1 cellular context compared by ENCODE assay signal in genomic region chr1:178579095-178579494, GRCh38.
TF ChIP-seq lines count a peak whose summit lies in the region.

No MANE protein-coding gene starts in this region.

TF ChIP-seq in GM23338, 12 proteins besides CTCF, POLR2A, EP300 and RAD21 (continued from another document):
- TF ChIP-seq, protein P1, sequence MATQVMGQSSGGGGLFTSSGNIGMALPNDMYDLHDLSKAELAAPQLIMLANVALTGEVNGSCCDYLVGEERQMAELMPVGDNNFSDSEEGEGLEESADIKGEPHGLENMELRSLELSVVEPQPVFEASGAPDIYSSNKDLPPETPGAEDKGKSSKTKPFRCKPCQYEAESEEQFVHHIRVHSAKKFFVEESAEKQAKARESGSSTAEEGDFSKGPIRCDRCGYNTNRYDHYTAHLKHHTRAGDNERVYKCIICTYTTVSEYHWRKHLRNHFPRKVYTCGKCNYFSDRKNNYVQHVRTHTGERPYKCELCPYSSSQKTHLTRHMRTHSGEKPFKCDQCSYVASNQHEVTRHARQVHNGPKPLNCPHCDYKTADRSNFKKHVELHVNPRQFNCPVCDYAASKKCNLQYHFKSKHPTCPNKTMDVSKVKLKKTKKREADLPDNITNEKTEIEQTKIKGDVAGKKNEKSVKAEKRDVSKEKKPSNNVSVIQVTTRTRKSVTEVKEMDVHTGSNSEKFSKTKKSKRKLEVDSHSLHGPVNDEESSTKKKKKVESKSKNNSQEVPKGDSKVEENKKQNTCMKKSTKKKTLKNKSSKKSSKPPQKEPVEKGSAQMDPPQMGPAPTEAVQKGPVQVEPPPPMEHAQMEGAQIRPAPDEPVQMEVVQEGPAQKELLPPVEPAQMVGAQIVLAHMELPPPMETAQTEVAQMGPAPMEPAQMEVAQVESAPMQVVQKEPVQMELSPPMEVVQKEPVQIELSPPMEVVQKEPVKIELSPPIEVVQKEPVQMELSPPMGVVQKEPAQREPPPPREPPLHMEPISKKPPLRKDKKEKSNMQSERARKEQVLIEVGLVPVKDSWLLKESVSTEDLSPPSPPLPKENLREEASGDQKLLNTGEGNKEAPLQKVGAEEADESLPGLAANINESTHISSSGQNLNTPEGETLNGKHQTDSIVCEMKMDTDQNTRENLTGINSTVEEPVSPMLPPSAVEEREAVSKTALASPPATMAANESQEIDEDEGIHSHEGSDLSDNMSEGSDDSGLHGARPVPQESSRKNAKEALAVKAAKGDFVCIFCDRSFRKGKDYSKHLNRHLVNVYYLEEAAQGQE (IDR thresholded peaks at IDR 0.05; ENCODE audit: unreplicated experiment), result no peak
- TF ChIP-seq POLR2AphosphoS5 (IDR thresholded peaks at IDR 0.05; ENCODE audit: low read depth) (no peak), ZNF331 (CRISPR knock-in tag; IDR thresholded peaks at IDR 0.05; ENCODE audit: low read depth) (no peak)
- TF ChIP-seq, protein P2, sequence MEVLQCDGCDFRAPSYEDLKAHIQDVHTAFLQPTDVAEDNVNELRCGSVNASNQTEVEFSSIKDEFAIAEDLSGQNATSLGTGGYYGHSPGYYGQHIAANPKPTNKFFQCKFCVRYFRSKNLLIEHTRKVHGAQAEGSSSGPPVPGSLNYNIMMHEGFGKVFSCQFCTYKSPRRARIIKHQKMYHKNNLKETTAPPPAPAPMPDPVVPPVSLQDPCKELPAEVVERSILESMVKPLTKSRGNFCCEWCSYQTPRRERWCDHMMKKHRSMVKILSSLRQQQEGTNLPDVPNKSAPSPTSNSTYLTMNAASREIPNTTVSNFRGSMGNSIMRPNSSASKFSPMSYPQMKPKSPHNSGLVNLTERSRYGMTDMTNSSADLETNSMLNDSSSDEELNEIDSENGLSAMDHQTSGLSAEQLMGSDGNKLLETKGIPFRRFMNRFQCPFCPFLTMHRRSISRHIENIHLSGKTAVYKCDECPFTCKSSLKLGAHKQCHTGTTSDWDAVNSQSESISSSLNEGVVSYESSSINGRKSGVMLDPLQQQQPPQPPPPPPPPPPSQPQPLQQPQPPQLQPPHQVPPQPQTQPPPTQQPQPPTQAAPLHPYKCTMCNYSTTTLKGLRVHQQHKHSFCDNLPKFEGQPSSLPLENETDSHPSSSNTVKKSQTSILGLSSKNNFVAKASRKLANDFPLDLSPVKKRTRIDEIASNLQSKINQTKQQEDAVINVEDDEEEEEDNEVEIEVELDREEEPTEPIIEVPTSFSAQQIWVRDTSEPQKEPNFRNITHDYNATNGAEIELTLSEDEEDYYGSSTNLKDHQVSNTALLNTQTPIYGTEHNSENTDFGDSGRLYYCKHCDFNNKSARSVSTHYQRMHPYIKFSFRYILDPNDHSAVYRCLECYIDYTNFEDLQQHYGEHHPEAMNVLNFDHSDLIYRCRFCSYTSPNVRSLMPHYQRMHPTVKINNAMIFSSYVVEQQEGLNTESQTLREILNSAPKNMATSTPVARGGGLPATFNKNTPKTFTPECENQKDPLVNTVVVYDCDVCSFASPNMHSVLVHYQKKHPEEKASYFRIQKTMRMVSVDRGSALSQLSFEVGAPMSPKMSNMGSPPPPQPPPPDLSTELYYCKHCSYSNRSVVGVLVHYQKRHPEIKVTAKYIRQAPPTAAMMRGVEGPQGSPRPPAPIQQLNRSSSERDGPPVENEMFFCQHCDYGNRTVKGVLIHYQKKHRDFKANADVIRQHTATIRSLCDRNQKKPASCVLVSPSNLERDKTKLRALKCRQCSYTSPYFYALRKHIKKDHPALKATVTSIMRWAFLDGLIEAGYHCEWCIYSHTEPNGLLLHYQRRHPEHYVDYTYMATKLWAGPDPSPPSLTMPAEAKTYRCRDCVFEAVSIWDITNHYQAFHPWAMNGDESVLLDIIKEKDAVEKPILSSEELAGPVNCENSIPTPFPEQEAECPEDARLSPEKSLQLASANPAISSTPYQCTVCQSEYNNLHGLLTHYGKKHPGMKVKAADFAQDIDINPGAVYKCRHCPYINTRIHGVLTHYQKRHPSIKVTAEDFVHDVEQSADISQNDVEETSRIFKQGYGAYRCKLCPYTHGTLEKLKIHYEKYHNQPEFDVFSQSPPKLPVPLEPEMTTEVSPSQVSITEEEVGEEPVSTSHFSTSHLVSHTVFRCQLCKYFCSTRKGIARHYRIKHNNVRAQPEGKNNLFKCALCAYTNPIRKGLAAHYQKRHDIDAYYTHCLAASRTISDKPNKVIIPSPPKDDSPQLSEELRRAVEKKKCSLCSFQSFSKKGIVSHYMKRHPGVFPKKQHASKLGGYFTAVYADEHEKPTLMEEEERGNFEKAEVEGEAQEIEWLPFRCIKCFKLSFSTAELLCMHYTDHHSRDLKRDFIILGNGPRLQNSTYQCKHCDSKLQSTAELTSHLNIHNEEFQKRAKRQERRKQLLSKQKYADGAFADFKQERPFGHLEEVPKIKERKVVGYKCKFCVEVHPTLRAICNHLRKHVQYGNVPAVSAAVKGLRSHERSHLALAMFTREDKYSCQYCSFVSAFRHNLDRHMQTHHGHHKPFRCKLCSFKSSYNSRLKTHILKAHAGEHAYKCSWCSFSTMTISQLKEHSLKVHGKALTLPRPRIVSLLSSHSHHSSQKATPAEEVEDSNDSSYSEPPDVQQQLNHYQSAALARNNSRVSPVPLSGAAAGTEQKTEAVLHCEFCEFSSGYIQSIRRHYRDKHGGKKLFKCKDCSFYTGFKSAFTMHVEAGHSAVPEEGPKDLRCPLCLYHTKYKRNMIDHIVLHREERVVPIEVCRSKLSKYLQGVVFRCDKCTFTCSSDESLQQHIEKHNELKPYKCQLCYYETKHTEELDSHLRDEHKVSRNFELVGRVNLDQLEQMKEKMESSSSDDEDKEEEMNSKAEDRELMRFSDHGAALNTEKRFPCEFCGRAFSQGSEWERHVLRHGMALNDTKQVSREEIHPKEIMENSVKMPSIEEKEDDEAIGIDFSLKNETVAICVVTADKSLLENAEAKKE (CRISPR knock-in tag; IDR thresholded peaks at IDR 0.05), result no peak
